8 cellular contexts compared by ENCODE assay signal in the genomic region with DNA sequence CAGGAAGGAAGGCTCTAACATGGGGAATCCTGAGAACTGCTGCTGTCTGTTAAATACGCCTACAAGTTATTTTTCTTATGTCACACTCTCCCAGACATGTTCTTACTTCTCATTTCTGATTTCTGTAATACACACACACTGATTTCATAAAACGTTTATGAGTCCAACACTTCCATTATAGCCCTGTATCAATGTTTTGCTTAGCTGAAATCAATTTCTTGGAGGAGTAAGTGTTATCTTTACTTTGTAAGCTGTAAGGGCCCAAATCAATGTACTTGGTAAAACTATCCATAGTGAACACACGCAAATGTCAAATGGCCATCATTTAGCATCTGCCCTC. TPM values are rescaled to one million over a fixed set of nuclear protein-coding genes. Genes with fewer than 3 reads are reported as not detected.
DNase-seq lines count a peak whose midpoint lies in the region; ATAC-seq and TF ChIP-seq lines count a peak whose summit lies in the region.

No MANE protein-coding gene starts in this region.

- CTCF ChIA-PET in activated CD8-positive, alpha-beta memory T cell treated with anti-CD3 and anti-CD28 coated beads, Interleukin-2, amount 10 ng/mL, durations not matched to agents 7 days and 5 days (lab: Charles Lee), result interaction anchor here (0.9 to 1.6 kb wide), 3 partner anchors 8 to 108 kb away, joined by 3 to 5 read pairs (median 5); no protein-coding TSS in a partner anchor

- TF ChIP-seq POLR2A in thyroid gland (IDR thresholded peaks at IDR 0.05), result no peak

- H3K9me3 ChIP-seq in ascending aorta (no peaks in the 10 kb centered on the region), liver (ENCODE audit: control insufficient read depth in 4 of 4, low read length in 3 of 4) (no peaks in the 10 kb centered on the region), thyroid gland (no peaks in the 10 kb centered on the region)

- H3K4me1 Mint-ChIP-seq in activated CD8-positive, alpha-beta memory T cell treated with anti-CD3 and anti-CD28 coated beads, Interleukin-2, amount 10 ng/mL, durations not matched to agents 7 days and 5 days, result peaks cover 43% of the 10 kb centered on the region

- no peak for TF ChIP-seq RAD21 in liver (IDR thresholded peaks at IDR 0.05)

- no peaks in the 10 kb centered on the region for H3K9me3 Mint-ChIP-seq in activated CD8-positive, alpha-beta memory T cell treated with anti-CD3 and anti-CD28 coated beads, Interleukin-2, amount 10 ng/mL, durations not matched to agents 7 days and 5 days (ENCODE audit: low read depth)

- H3K9ac ChIP-seq in liver (ENCODE audit: low read depth in 1 of 2, low read length in 2 of 2), result peak overlapping the region; percentile 89 to 91

- TF ChIP-seq CTCF in ascending aorta (IDR thresholded peaks at IDR 0.05) (no peak), liver (IDR thresholded peaks at IDR 0.05; ENCODE audit: low read depth, low read length, missing input control) (no peak), thyroid gland (IDR thresholded peaks at IDR 0.05) (no peak)

- H3K27ac ChIP-seq in ascending aorta (peak overlapping the region; percentile 100), liver (ENCODE audit: low read depth in 1 of 2, low read length in 2 of 2) (peak overlapping the region; percentile 99), thyroid gland (peak overlapping the region; percentile 98 to 100 (median 100))

- H3K27ac Mint-ChIP-seq in activated CD8-positive, alpha-beta memory T cell treated with anti-CD3 and anti-CD28 coated beads, Interleukin-2, amount 10 ng/mL, durations not matched to agents 7 days and 5 days, result peak overlapping the region; percentile 95

- WGBS in liver, result 10% methylated on average over 3 of the region's 3 CpGs
- WGBS in thyroid gland, 2 donors, result 12% methylated on average over 3 of the region's 3 CpGs

- H3K27me3 ChIP-seq in ascending aorta (no peaks in the 10 kb centered on the region), liver (ENCODE audit: control insufficient read depth in 4 of 4, insufficient read depth in 4 of 4, low read length in 3 of 4) (no peaks in the 10 kb centered on the region), thyroid gland (no peaks in the 10 kb centered on the region)

- ATAC-seq in activated CD8-positive, alpha-beta memory T cell treated with anti-CD3 and anti-CD28 coated beads, Interleukin-2, amount 10 ng/mL, durations not matched to agents 7 days and 5 days, result no peak
- ATAC-seq in GM19455 (IDR thresholded peaks at IDR 0.05; ENCODE audit: unreplicated experiment), result no peak

- DNase-seq in activated CD8-positive, alpha-beta memory T cell treated with anti-CD3 and anti-CD28 coated beads, Interleukin-2, amount 10 ng/mL, durations not matched to agents 7 days and 5 days, result no peak
- no peak for DNase-seq in activated CD8-positive, alpha-beta memory T cell treated with anti-CD3 and anti-CD28 coated beads, Interleukin-2, amount 50 U/mL, for 48 hours
- DNase-seq in ascending aorta (ENCODE audit: low spot score in 2 of 2) (no peak), thyroid gland (no peak), NCI-H774 (lab: John Stamatoyannopoulos, UW) (no peak)
- no peak for DNase-seq in activated CD8-positive, alpha-beta memory T cell treated with anti-CD3 and anti-CD28 coated beads, Interleukin-2, amount 50 U/mL, for 4 hours

- H3K36me3 ChIP-seq in ascending aorta (peaks cover 24 to 26% of the 10 kb centered on the region in 2 donors), liver (ENCODE audit: control insufficient read depth in 4 of 4, insufficient read depth in 3 of 4, low read depth in 1 of 4, low read length in 3 of 4) (peaks cover 0 to 11% (median 3%) of the 10 kb centered on the region in 4 donors), thyroid gland (peaks cover 11 to 17% of the 10 kb centered on the region in 2 donors)

- no peaks in the 10 kb centered on the region for H3K27me3 Mint-ChIP-seq in activated CD8-positive, alpha-beta memory T cell treated with anti-CD3 and anti-CD28 coated beads, Interleukin-2, amount 10 ng/mL, durations not matched to agents 7 days and 5 days

- H3K4me1 ChIP-seq in ascending aorta, result peaks cover 0 to 12% of the 10 kb centered on the region in 2 donors
- H3K4me1 ChIP-seq in liver (ENCODE audit: control insufficient read depth in 4 of 4, insufficient read depth in 4 of 4, low read length in 3 of 4), result peaks cover 0 to 23% (median 13%) of the 10 kb centered on the region in 4 donors
- peaks cover 13 to 27% of the 10 kb centered on the region in 2 donors for H3K4me1 ChIP-seq in thyroid gland

- peaks cover 41% of the 10 kb centered on the region for H3K36me3 Mint-ChIP-seq in activated CD8-positive, alpha-beta memory T cell treated with anti-CD3 and anti-CD28 coated beads, Interleukin-2, amount 10 ng/mL, durations not matched to agents 7 days and 5 days

- intact Hi-C loops in ascending aorta (cut with DNase I), result loop anchor here (1.0 to 2.0 kb wide), 6 partner anchors 7 to 191 kb away; a partner anchor contains a TSS
- intact Hi-C loops in thyroid gland (cut with DNase I), result no loop called here

- H3K4me3 Mint-ChIP-seq in activated CD8-positive, alpha-beta memory T cell treated with anti-CD3 and anti-CD28 coated beads, Interleukin-2, amount 10 ng/mL, durations not matched to agents 7 days and 5 days, result peak overlapping the region; percentile 93

- H3K4me3 ChIP-seq in ascending aorta (peak overlapping the region; percentile 77 to 86), liver (ENCODE audit: low read depth in 1 of 3, low read length in 3 of 3) (peak overlapping the region; percentile 59 to 66 (median 59)), thyroid gland (replicated peaks in 1 of 3) (peak overlapping the region; percentile 76 to 99 (median 78))

TF ChIP-seq in liver, 16 proteins besides CTCF, POLR2A, EP300 and RAD21 (continues in another document):
- TF ChIP-seq EGR1 (IDR thresholded peaks at IDR 0.05; ENCODE audit: low read depth in 2 of 2), result no peak
- no peak for TF ChIP-seq FOXA2 (IDR thresholded peaks at IDR 0.05)
- no peak for TF ChIP-seq NR2F2 (IDR thresholded peaks at IDR 0.05)
- TF ChIP-seq, protein P1, sequence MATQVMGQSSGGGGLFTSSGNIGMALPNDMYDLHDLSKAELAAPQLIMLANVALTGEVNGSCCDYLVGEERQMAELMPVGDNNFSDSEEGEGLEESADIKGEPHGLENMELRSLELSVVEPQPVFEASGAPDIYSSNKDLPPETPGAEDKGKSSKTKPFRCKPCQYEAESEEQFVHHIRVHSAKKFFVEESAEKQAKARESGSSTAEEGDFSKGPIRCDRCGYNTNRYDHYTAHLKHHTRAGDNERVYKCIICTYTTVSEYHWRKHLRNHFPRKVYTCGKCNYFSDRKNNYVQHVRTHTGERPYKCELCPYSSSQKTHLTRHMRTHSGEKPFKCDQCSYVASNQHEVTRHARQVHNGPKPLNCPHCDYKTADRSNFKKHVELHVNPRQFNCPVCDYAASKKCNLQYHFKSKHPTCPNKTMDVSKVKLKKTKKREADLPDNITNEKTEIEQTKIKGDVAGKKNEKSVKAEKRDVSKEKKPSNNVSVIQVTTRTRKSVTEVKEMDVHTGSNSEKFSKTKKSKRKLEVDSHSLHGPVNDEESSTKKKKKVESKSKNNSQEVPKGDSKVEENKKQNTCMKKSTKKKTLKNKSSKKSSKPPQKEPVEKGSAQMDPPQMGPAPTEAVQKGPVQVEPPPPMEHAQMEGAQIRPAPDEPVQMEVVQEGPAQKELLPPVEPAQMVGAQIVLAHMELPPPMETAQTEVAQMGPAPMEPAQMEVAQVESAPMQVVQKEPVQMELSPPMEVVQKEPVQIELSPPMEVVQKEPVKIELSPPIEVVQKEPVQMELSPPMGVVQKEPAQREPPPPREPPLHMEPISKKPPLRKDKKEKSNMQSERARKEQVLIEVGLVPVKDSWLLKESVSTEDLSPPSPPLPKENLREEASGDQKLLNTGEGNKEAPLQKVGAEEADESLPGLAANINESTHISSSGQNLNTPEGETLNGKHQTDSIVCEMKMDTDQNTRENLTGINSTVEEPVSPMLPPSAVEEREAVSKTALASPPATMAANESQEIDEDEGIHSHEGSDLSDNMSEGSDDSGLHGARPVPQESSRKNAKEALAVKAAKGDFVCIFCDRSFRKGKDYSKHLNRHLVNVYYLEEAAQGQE (IDR thresholded peaks at IDR 0.05), result no peak
- TF ChIP-seq, protein P2, sequence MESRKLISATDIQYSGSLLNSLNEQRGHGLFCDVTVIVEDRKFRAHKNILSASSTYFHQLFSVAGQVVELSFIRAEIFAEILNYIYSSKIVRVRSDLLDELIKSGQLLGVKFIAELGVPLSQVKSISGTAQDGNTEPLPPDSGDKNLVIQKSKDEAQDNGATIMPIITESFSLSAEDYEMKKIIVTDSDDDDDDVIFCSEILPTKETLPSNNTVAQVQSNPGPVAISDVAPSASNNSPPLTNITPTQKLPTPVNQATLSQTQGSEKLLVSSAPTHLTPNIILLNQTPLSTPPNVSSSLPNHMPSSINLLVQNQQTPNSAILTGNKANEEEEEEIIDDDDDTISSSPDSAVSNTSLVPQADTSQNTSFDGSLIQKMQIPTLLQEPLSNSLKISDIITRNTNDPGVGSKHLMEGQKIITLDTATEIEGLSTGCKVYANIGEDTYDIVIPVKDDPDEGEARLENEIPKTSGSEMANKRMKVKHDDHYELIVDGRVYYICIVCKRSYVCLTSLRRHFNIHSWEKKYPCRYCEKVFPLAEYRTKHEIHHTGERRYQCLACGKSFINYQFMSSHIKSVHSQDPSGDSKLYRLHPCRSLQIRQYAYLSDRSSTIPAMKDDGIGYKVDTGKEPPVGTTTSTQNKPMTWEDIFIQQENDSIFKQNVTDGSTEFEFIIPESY (IDR thresholded peaks at IDR 0.05), result no peak
- TF ChIP-seq YY1 (IDR thresholded peaks at IDR 0.05), result no peak
- no peak for TF ChIP-seq JUND (IDR thresholded peaks at IDR 0.05)

RNA-seq across cellular contexts. Expression of a gene that starts 0.8 kb away (rescaled TPM):
- total RNA-seq in activated CD8-positive, alpha-beta memory T cell treated with anti-CD3 and anti-CD28 coated beads, Interleukin-2, amount 10 ng/mL, durations not matched to agents 7 days and 5 days, result 100 to 1,000 TPM; 114 TPM
- total RNA-seq in ascending aorta (38.3 TPM), liver (10 to 100 TPM; 24.8 to 87.5 TPM), thyroid gland (10 to 100 TPM; 47.5 to 69.7 (median 48.7) TPM)
- 10 to 100 TPM; 19.8 to 27.6 TPM for polyA plus RNA-seq in liver

RNA-seq across cellular contexts. Expression of a gene that starts 7.2 kb away (rescaled TPM):
- total RNA-seq in activated CD8-positive, alpha-beta memory T cell treated with anti-CD3 and anti-CD28 coated beads, Interleukin-2, amount 10 ng/mL, durations not matched to agents 7 days and 5 days, result 100 to 1,000 TPM; 269 to 378 TPM
- total RNA-seq in ascending aorta (124 TPM), liver (10 to 100 TPM; 25.9 to 44.0 TPM), thyroid gland (10 to 100 TPM; 51.2 to 66.6 (median 53.6) TPM)
- 10 to 100 TPM; 23.2 to 45.6 TPM for polyA plus RNA-seq in liver

RNA-seq across cellular contexts. Expression of a gene that starts 39.4 kb away (rescaled TPM):
- 10 to 100 TPM; 27.1 to 30.5 TPM for total RNA-seq in activated CD8-positive, alpha-beta memory T cell treated with anti-CD3 and anti-CD28 coated beads, Interleukin-2, amount 10 ng/mL, durations not matched to agents 7 days and 5 days
- 36.6 TPM for total RNA-seq in ascending aorta
- total RNA-seq in liver, result 10 to 100 TPM; 16.1 to 23.2 TPM
- polyA plus RNA-seq in liver, result 10 to 100 TPM; 15.0 to 20.9 TPM
- total RNA-seq in thyroid gland, result 10 to 100 TPM; 46.5 to 57.5 (median 55.1) TPM

RNA-seq across cellular contexts. Expression of a gene that starts 39.6 kb away (rescaled TPM):
- 10 to 100 TPM; 50.5 to 72.5 TPM for total RNA-seq in activated CD8-positive, alpha-beta memory T cell treated with anti-CD3 and anti-CD28 coated beads, Interleukin-2, amount 10 ng/mL, durations not matched to agents 7 days and 5 days
- total RNA-seq in ascending aorta (40.4 TPM), liver (10 to 100 TPM in 1 of 2 donors, 1 to 10 TPM in 1; 9.7 to 19.9 TPM), thyroid gland (10 to 100 TPM; 33.2 to 72.7 (median 40.9) TPM)
- 10 to 100 TPM in 1 of 2 donors, 1 to 10 TPM in 1; 5.6 to 14.7 TPM for polyA plus RNA-seq in liver
